In the genomic region with DNA sequence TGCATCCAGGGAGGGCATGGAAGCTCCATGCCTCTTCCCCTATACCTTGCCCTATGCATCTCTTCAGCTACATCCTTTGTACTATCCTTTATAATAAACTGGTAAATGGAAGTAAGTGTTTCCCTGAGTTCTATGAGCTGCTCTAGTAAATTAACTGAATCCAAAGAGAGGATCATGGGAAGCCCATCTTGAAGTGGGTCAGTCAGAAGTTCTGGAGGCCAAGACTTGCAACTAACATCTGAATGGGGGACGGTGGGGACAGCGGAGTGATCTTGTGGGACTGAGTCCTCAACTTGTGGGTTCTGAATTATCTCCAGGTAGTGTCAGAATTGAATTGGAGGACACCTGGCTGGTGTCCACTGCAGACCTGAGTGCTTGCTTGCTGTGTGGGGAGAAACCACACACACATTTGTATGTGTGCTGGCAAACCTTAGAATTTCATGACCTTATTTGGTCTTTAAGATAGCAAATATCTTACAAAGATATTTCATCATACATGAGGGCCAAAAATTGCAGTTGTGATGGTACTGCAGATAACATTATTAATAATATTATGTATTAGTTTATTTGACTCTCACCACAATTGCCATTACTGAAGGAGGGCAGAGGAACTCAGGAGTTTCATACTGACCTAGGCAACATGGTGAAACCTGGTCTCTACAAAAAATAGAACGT, we compare ENCODE assay signal across 1 cellular context.
TF ChIP-seq lines count a peak whose summit lies in the region.

No MANE protein-coding gene starts in this region.

TF ChIP-seq in K562, 482 proteins besides CTCF, POLR2A, EP300 and RAD21:
- TF ChIP-seq SMAD3 (CRISPR knock-in tag; conservative IDR thresholded peaks at IDR 0.05) (no peak), CEBPB (tag; IDR thresholded peaks at IDR 0.05) (peak; percentile 45; the same call in 1 of the 2 replicates), CCAR2 (IDR thresholded peaks at IDR 0.05; ENCODE audit: low read depth, low read length) (no peak), SRF (CRISPR knock-in tag; IDR thresholded peaks at IDR 0.05) (peak in 1 of 2 experiments; percentile 94; a peak in 3 of 4 replicates), CEBPG (CRISPR knock-in tag; IDR thresholded peaks at IDR 0.05) (peak; percentile 28; the same call in 1 of the 2 replicates), CEBPG (tag; conservative IDR thresholded peaks at IDR 0.05 in 1 of 2, IDR thresholded peaks at IDR 0.05 in 1 of 2) (peak; percentile 70 to 90), ETS2 (tag; IDR thresholded peaks at IDR 0.05; ENCODE audit: borderline replicate concordance, poor library complexity, severe bottlenecking) (no peak), FOXA3 (CRISPR knock-in tag; conservative IDR thresholded peaks at IDR 0.05 in 1 of 2, IDR thresholded peaks at IDR 0.05 in 1 of 2) (no peak), HLTF (IDR thresholded peaks at IDR 0.05) (no peak), NR2C2 (CRISPR knock-in tag; IDR thresholded peaks at IDR 0.05) (no peak), NR2C2 (tag; IDR thresholded peaks at IDR 0.05) (peak; percentile 41; the same call in 1 of the 2 replicates), ZNF766 (CRISPR knock-in tag; conservative IDR thresholded peaks at IDR 0.05) (peak; percentile 53; the same call in 1 of the 2 replicates), HOXB6 (CRISPR knock-in tag; IDR thresholded peaks at IDR 0.05; ENCODE audit: borderline replicate concordance) (no peak), C11orf30 (IDR thresholded peaks at IDR 0.05; ENCODE audit: low read depth) (no peak), PHB2 (IDR thresholded peaks at IDR 0.05; ENCODE audit: low read depth) (no peak), ZNF324 (CRISPR knock-in tag; IDR thresholded peaks at IDR 0.05) (no peak), ZNF696 (CRISPR knock-in tag; conservative IDR thresholded peaks at IDR 0.05) (no peak), DACH1 (IDR thresholded peaks at IDR 0.05; ENCODE audit: partially characterized antibody) (no peak), RBM39 (optimal IDR thresholded peaks at IDR 0.05; ENCODE audit: low read depth, low read length) (no peak), ZNF644 (tag; IDR thresholded peaks at IDR 0.05; ENCODE audit: low read depth) (peak; percentile 65; the same call in 1 of the 2 replicates), ZNF584 (CRISPR knock-in tag; IDR thresholded peaks at IDR 0.05; ENCODE audit: low read depth) (peak; percentile 24; the same call in 1 of the 2 replicates)
- TF ChIP-seq, protein P1, sequence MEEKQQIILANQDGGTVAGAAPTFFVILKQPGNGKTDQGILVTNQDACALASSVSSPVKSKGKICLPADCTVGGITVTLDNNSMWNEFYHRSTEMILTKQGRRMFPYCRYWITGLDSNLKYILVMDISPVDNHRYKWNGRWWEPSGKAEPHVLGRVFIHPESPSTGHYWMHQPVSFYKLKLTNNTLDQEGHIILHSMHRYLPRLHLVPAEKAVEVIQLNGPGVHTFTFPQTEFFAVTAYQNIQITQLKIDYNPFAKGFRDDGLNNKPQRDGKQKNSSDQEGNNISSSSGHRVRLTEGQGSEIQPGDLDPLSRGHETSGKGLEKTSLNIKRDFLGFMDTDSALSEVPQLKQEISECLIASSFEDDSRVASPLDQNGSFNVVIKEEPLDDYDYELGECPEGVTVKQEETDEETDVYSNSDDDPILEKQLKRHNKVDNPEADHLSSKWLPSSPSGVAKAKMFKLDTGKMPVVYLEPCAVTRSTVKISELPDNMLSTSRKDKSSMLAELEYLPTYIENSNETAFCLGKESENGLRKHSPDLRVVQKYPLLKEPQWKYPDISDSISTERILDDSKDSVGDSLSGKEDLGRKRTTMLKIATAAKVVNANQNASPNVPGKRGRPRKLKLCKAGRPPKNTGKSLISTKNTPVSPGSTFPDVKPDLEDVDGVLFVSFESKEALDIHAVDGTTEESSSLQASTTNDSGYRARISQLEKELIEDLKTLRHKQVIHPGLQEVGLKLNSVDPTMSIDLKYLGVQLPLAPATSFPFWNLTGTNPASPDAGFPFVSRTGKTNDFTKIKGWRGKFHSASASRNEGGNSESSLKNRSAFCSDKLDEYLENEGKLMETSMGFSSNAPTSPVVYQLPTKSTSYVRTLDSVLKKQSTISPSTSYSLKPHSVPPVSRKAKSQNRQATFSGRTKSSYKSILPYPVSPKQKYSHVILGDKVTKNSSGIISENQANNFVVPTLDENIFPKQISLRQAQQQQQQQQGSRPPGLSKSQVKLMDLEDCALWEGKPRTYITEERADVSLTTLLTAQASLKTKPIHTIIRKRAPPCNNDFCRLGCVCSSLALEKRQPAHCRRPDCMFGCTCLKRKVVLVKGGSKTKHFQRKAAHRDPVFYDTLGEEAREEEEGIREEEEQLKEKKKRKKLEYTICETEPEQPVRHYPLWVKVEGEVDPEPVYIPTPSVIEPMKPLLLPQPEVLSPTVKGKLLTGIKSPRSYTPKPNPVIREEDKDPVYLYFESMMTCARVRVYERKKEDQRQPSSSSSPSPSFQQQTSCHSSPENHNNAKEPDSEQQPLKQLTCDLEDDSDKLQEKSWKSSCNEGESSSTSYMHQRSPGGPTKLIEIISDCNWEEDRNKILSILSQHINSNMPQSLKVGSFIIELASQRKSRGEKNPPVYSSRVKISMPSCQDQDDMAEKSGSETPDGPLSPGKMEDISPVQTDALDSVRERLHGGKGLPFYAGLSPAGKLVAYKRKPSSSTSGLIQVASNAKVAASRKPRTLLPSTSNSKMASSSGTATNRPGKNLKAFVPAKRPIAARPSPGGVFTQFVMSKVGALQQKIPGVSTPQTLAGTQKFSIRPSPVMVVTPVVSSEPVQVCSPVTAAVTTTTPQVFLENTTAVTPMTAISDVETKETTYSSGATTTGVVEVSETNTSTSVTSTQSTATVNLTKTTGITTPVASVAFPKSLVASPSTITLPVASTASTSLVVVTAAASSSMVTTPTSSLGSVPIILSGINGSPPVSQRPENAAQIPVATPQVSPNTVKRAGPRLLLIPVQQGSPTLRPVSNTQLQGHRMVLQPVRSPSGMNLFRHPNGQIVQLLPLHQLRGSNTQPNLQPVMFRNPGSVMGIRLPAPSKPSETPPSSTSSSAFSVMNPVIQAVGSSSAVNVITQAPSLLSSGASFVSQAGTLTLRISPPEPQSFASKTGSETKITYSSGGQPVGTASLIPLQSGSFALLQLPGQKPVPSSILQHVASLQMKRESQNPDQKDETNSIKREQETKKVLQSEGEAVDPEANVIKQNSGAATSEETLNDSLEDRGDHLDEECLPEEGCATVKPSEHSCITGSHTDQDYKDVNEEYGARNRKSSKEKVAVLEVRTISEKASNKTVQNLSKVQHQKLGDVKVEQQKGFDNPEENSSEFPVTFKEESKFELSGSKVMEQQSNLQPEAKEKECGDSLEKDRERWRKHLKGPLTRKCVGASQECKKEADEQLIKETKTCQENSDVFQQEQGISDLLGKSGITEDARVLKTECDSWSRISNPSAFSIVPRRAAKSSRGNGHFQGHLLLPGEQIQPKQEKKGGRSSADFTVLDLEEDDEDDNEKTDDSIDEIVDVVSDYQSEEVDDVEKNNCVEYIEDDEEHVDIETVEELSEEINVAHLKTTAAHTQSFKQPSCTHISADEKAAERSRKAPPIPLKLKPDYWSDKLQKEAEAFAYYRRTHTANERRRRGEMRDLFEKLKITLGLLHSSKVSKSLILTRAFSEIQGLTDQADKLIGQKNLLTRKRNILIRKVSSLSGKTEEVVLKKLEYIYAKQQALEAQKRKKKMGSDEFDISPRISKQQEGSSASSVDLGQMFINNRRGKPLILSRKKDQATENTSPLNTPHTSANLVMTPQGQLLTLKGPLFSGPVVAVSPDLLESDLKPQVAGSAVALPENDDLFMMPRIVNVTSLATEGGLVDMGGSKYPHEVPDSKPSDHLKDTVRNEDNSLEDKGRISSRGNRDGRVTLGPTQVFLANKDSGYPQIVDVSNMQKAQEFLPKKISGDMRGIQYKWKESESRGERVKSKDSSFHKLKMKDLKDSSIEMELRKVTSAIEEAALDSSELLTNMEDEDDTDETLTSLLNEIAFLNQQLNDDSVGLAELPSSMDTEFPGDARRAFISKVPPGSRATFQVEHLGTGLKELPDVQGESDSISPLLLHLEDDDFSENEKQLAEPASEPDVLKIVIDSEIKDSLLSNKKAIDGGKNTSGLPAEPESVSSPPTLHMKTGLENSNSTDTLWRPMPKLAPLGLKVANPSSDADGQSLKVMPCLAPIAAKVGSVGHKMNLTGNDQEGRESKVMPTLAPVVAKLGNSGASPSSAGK (IDR thresholded peaks at IDR 0.05), result no peak
- TF ChIP-seq, protein P2, sequence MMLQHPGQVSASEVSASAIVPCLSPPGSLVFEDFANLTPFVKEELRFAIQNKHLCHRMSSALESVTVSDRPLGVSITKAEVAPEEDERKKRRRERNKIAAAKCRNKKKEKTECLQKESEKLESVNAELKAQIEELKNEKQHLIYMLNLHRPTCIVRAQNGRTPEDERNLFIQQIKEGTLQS (IDR thresholded peaks at IDR 0.05), result peak; percentile 51; the same call in 1 of the 2 replicates
- TF ChIP-seq, protein P2 (CRISPR knock-in tag; conservative IDR thresholded peaks at IDR 0.05), result no peak
- TF ChIP-seq, protein P3, sequence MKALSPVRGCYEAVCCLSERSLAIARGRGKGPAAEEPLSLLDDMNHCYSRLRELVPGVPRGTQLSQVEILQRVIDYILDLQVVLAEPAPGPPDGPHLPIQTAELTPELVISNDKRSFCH (CRISPR knock-in tag; IDR thresholded peaks at IDR 0.05), result no peak
- TF ChIP-seq, protein P3 (tag; IDR thresholded peaks at IDR 0.05), result 0 out of 2 replicates have a peak, but pooled peaks have one; percentile 31
- TF ChIP-seq, protein P4, sequence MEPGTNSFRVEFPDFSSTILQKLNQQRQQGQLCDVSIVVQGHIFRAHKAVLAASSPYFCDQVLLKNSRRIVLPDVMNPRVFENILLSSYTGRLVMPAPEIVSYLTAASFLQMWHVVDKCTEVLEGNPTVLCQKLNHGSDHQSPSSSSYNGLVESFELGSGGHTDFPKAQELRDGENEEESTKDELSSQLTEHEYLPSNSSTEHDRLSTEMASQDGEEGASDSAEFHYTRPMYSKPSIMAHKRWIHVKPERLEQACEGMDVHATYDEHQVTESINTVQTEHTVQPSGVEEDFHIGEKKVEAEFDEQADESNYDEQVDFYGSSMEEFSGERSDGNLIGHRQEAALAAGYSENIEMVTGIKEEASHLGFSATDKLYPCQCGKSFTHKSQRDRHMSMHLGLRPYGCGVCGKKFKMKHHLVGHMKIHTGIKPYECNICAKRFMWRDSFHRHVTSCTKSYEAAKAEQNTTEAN (CRISPR knock-in tag; IDR thresholded peaks at IDR 0.05), result no peak
- TF ChIP-seq, protein P5, sequence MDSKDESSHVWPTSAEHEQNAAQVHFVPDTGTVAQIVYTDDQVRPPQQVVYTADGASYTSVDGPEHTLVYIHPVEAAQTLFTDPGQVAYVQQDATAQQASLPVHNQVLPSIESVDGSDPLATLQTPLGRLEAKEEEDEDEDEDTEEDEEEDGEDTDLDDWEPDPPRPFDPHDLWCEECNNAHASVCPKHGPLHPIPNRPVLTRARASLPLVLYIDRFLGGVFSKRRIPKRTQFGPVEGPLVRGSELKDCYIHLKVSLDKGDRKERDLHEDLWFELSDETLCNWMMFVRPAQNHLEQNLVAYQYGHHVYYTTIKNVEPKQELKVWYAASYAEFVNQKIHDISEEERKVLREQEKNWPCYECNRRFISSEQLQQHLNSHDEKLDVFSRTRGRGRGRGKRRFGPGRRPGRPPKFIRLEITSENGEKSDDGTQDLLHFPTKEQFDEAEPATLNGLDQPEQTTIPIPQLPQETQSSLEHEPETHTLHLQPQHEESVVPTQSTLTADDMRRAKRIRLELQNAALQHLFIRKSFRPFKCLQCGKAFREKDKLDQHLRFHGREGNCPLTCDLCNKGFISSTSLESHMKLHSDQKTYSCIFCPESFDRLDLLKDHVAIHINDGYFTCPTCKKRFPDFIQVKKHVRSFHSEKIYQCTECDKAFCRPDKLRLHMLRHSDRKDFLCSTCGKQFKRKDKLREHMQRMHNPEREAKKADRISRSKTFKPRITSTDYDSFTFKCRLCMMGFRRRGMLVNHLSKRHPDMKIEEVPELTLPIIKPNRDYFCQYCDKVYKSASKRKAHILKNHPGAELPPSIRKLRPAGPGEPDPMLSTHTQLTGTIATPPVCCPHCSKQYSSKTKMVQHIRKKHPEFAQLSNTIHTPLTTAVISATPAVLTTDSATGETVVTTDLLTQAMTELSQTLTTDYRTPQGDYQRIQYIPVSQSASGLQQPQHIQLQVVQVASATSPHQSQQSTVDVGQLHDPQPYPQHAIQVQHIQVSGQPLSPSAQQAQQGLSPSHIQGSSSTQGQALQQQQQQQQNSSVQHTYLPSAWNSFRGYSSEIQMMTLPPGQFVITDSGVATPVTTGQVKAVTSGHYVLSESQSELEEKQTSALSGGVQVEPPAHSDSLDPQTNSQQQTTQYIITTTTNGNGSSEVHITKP (IDR thresholded peaks at IDR 0.05; ENCODE audit: partially characterized antibody), result no peak
- TF ChIP-seq, protein P6, sequence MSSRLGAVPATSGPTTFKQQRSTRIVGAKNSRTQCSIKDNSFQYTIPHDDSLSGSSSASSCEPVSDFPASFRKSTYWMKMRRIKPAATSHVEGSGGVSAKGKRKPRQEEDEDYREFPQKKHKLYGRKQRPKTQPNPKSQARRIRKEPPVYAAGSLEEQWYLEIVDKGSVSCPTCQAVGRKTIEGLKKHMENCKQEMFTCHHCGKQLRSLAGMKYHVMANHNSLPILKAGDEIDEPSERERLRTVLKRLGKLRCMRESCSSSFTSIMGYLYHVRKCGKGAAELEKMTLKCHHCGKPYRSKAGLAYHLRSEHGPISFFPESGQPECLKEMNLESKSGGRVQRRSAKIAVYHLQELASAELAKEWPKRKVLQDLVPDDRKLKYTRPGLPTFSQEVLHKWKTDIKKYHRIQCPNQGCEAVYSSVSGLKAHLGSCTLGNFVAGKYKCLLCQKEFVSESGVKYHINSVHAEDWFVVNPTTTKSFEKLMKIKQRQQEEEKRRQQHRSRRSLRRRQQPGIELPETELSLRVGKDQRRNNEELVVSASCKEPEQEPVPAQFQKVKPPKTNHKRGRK (tag; IDR thresholded peaks at IDR 0.05), result no peak
